Comparison of ENCODE assay signal across 8 cellular contexts in genomic region chr3:32947466-32948238, GRCh38. TPM values are rescaled to one million over a fixed set of nuclear protein-coding genes. Genes with fewer than 3 reads are reported as not detected.
A peak's percentile ranks its signal among the peaks of the same experiment; 100 is the strongest.
DNase-seq lines count a peak whose midpoint lies in the region; ATAC-seq and TF ChIP-seq lines count a peak whose summit lies in the region.

No MANE protein-coding gene starts in this region.

- no peak overlapping the region for H3K27ac ChIP-seq in lower lobe of right lung

- DNase-seq in AG10803 (ENCODE audit: low read depth) (peak; percentile 68), NCI-H460 (ENCODE audit: extremely low read depth, low read depth) (peak; percentile 75), cerebellar cortex (ENCODE audit: low spot score) (peak; percentile 68), lower lobe of right lung (peak; percentile 88)
- DNase-seq in activated CD4-positive, CD25-positive, alpha-beta regulatory T cell treated with anti-CD3 and anti-CD28 coated beads, Interleukin-2, amount 50 U/mL, for 72 hours = peak; percentile 95
- DNase-seq in stimulated activated CD8-positive, alpha-beta memory T cell treated with anti-CD3 and anti-CD28 coated beads, Interleukin-12 subunit alpha, Interleukin-12 subunit beta, amount 100 ng/mL, for 4 hours (ENCODE audit: low read depth) = peak; percentile 63

- no peaks in the 10 kb centered on the region for H3K27me3 ChIP-seq in lower lobe of right lung (ENCODE audit: low read depth)

- TF ChIP-seq CTCF in AG10803 (conservative IDR thresholded peaks at IDR 0.05; ENCODE audit: low read length) (peak; percentile 73), lower lobe of right lung (IDR thresholded peaks at IDR 0.05) (peak; percentile 81)

- peak; percentile 88 for ATAC-seq in GM18867 (IDR thresholded peaks at IDR 0.05; ENCODE audit: unreplicated experiment)
- ATAC-seq in HG03135 (IDR thresholded peaks at IDR 0.05; ENCODE audit: unreplicated experiment) = peak; percentile 82
- peak; percentile 94 to 95 for ATAC-seq in lower lobe of right lung

- H3K36me3 ChIP-seq in lower lobe of right lung = no peaks in the 10 kb centered on the region

- H3K4me3 ChIP-seq in AG10803 (ENCODE audit: low read length) (no peak overlapping the region), lower lobe of right lung (no peak overlapping the region)

- no peaks in the 10 kb centered on the region for H3K9me3 ChIP-seq in lower lobe of right lung

- no peaks in the 10 kb centered on the region for H3K4me1 ChIP-seq in lower lobe of right lung

- intact Hi-C loops in lower lobe of right lung (cut with DNase I) = no loop called here

RNA-seq across cellular contexts. Expression of gene CCR4, which starts 3.8 kb away (rescaled TPM):
- not detected in 2 replicates for total RNA-seq in NCI-H460 (2014; rRNA removed; shearing (Covaris generic))
- polyA plus RNA-seq in NCI-H460 (2014; cell fraction: nucleus; rRNA removed) = not detected in 2 replicates
- 0.92 TPM for total RNA-seq in lower lobe of right lung
